In genomic region chr11:11931461-11932055, GRCh38 we compare ENCODE assay signal across 8 cellular contexts.
DNase-seq lines count a peak whose midpoint lies in the region; ATAC-seq and TF ChIP-seq lines count a peak whose summit lies in the region.

No MANE protein-coding gene starts in this region.

- H3K36me3 ChIP-seq in CD8-positive, alpha-beta T cell (ENCODE audit: insufficient read depth, low read length), result peaks cover 27% of the 10 kb centered on the region
- H3K36me3 ChIP-seq in vagina, result peaks cover 0 to 52% of the 10 kb centered on the region in 2 donors

- H3K4me1 Mint-ChIP-seq in CD8-positive, alpha-beta T cell (ENCODE audit: low read depth), result peaks cover 5% of the 10 kb centered on the region
- H3K4me1 Mint-ChIP-seq in activated T-cell treated with anti-CD3 and anti-CD28 coated beads, Interleukin-2, amount 50 U/mL, for 24 hours (ENCODE audit: low read depth), result peaks cover 1% of the 10 kb centered on the region

- TF ChIP-seq POLR2A in vagina (IDR thresholded peaks at IDR 0.05), result no peak

- CTCF ChIA-PET in CD8-positive, alpha-beta T cell (lab: Charles Lee), result interaction anchor here (0.6 to 2.6 kb wide), 13 partner anchors 10 to 350 kb away, joined by 3 to 25 read pairs (median 4); no protein-coding TSS in a partner anchor

- no peak overlapping the region for H3K27ac ChIP-seq in CD8-positive, alpha-beta T cell (ENCODE audit: low read depth, low read length)
- H3K27ac ChIP-seq in vagina, result peak overlapping the region; percentile 9

- no peaks in the 10 kb centered on the region for H3K27me3 ChIP-seq in CD8-positive, alpha-beta T cell (ENCODE audit: insufficient read depth, low read length)
- H3K27me3 ChIP-seq in vagina, result no peaks in the 10 kb centered on the region

- DNase-seq in CD8-positive, alpha-beta T cell, result peak in 1 of 7 experiments; percentile 14
- DNase-seq in HCEC 1CT (peak; percentile 80), NCI-H774 (lab: John Stamatoyannopoulos, UW) (peak; percentile 16), cardiac fibroblast (ENCODE audit: low read depth in 2 of 2) (peak; percentile 83 to 87), left kidney (ENCODE audit: low read depth, low spot score) (peak; percentile 79), vagina (ENCODE audit: extremely low spot score in 2 of 2) (no peak)
- DNase-seq in activated T-cell treated with anti-CD3 and anti-CD28 coated beads, Interleukin-2, amount 50 U/mL, for 24 hours, result no peak
- DNase-seq in activated CD4-positive, alpha-beta T cell treated with anti-CD3 and anti-CD28 coated beads, Interleukin-2, amount 50 U/mL, for 4 hours, result no peak

- H3K36me3 Mint-ChIP-seq in CD8-positive, alpha-beta T cell, result peaks cover 73% of the 10 kb centered on the region
- H3K36me3 Mint-ChIP-seq in activated T-cell treated with anti-CD3 and anti-CD28 coated beads, Interleukin-2, amount 50 U/mL, for 24 hours (ENCODE audit: low read depth), result peaks cover 82% of the 10 kb centered on the region

- intact Hi-C loops in CD8-positive, alpha-beta T cell (cut with DNase I, micrococcal nuclease), result loop anchor here (1.0 to 5.0 kb wide), 3 partner anchors 113 to 351 kb away; no protein-coding TSS in a partner anchor
- intact Hi-C loops in vagina (cut with DNase I), result loop anchor here (5.0 kb wide), 1 partner anchor 111 kb away; no protein-coding TSS in a partner anchor

- POLR2A ChIA-PET in CD8-positive, alpha-beta T cell (lab: Charles Lee), result no interaction called here

- no peaks in the 10 kb centered on the region for H3K9me3 ChIP-seq in CD8-positive, alpha-beta T cell (ENCODE audit: low read length)
- no peaks in the 10 kb centered on the region for H3K9me3 ChIP-seq in vagina

- TF ChIP-seq CTCF in CD8-positive, alpha-beta T cell (IDR thresholded peaks at IDR 0.05), result peak; percentile 77
- TF ChIP-seq CTCF in cardiac fibroblast (IDR thresholded peaks at IDR 0.05; ENCODE audit: low read depth, low read length), result peak; percentile 67
- TF ChIP-seq CTCF in vagina (IDR thresholded peaks at IDR 0.05), result peak; percentile 45 to 67 (median 60)

- no peaks in the 10 kb centered on the region for H3K4me1 ChIP-seq in CD8-positive, alpha-beta T cell (ENCODE audit: insufficient read depth, low read length)
- no peaks in the 10 kb centered on the region for H3K4me1 ChIP-seq in vagina

- no peak overlapping the region for H3K4me3 ChIP-seq in CD8-positive, alpha-beta T cell (ENCODE audit: low read depth, low read length)
- H3K4me3 ChIP-seq in cardiac fibroblast (replicated peaks in 1 of 2; ENCODE audit: low read depth in 2 of 2, low read length in 2 of 2), result no peak overlapping the region
- H3K4me3 ChIP-seq in vagina, result no peak overlapping the region

- H3K9me3 Mint-ChIP-seq in CD8-positive, alpha-beta T cell, result no peaks in the 10 kb centered on the region
- no peaks in the 10 kb centered on the region for H3K9me3 Mint-ChIP-seq in activated T-cell treated with anti-CD3 and anti-CD28 coated beads, Interleukin-2, amount 50 U/mL, for 24 hours

- no peaks in the 10 kb centered on the region for H3K27me3 Mint-ChIP-seq in CD8-positive, alpha-beta T cell (ENCODE audit: low read depth)
- H3K27me3 Mint-ChIP-seq in activated T-cell treated with anti-CD3 and anti-CD28 coated beads, Interleukin-2, amount 50 U/mL, for 24 hours, result no peaks in the 10 kb centered on the region

- no peak overlapping the region for H3K4me3 Mint-ChIP-seq in CD8-positive, alpha-beta T cell
- H3K4me3 Mint-ChIP-seq in activated T-cell treated with anti-CD3 and anti-CD28 coated beads, Interleukin-2, amount 50 U/mL, for 24 hours, result no peak overlapping the region

- H3K27ac Mint-ChIP-seq in CD8-positive, alpha-beta T cell, result no peak overlapping the region
- H3K27ac Mint-ChIP-seq in activated T-cell treated with anti-CD3 and anti-CD28 coated beads, Interleukin-2, amount 50 U/mL, for 24 hours, result no peak overlapping the region

- ATAC-seq in CD8-positive, alpha-beta T cell, result peak; percentile 64

Comparison
In these comparisons a context has a peak if more than half of its experiments do, and no peak if none do; other contexts are left out.
1. DNase-seq: peak in HCEC 1CT (single experiment), NCI-H774 (single experiment), cardiac fibroblast (2 of 2) and left kidney (single experiment); none in vagina (0 of 2), activated T-cell treated with anti-CD3 and anti-CD28 coated beads, Interleukin-2, amount 50 U/mL, for 24 hours (single experiment) and activated CD4-positive, alpha-beta T cell treated with anti-CD3 and anti-CD28 coated beads, Interleukin-2, amount 50 U/mL, for 4 hours (0 of 2).
2. Peak in every context shown above with its lines, with median percentiles within 50 percentile points of each other: CTCF ChIP-seq.